16 cellular contexts compared by ENCODE assay signal in genomic region chrX:68883800-68884199, GRCh38. TPM values are rescaled to one million over a fixed set of nuclear protein-coding genes. Genes with fewer than 3 reads are reported as not detected.
A peak's percentile ranks its signal among the peaks of the same experiment; 100 is the strongest.
DNase-seq lines count a peak whose midpoint lies in the region; ATAC-seq and TF ChIP-seq lines count a peak whose summit lies in the region.
"Had no signal": no experiment of that assay in that cellular context is flagged by ENCODE, and none has a peak within 500 bp of the region (broad histone marks: within the 10 kb centered on the region; RNA-seq: fewer than 3 reads in every experiment).

No MANE protein-coding gene starts in this region.

- POLR2A ChIA-PET in IMR-90 (lab: Charles Lee; ENCODE audit: unreplicated experiment), result no interaction called here
- POLR2A ChIA-PET in T-cell (lab: Charles Lee), result no interaction called here

- H3K4me3 ChIP-seq in IMR-90 (ENCODE audit: insufficient read depth, low read depth, low read length), result no peak overlapping the region
- H3K4me3 ChIP-seq in neuronal stem cell (ENCODE audit: low read length in 2 of 2), result no peak overlapping the region
- no peak overlapping the region for H3K4me3 ChIP-seq in gastrocnemius medialis
- H3K4me3 ChIP-seq: A549, GM23338 had no signal

- H3K27ac ChIP-seq in IMR-90 (ENCODE audit: insufficient read depth, low read length), result no peak overlapping the region
- no peak overlapping the region for H3K27ac ChIP-seq in neuronal stem cell (replicated peaks; ENCODE audit: low read length)
- no peak overlapping the region for H3K27ac ChIP-seq in gastrocnemius medialis
- H3K27ac ChIP-seq: 22Rv1, A549, C4-2B had no signal

- no peak overlapping the region for H4K8ac ChIP-seq in IMR-90 (ENCODE audit: low read depth in 2 of 2, low read length in 2 of 2)
- no peak overlapping the region for H4K8ac ChIP-seq in neuronal stem cell (ENCODE audit: low read depth, low read length)

- H3K27me3 ChIP-seq in IMR-90 (ENCODE audit: control insufficient read depth, insufficient read depth, low read length) (peaks cover 72% of the 10 kb centered on the region), neuronal stem cell (ENCODE audit: control insufficient read depth in 3 of 3, insufficient read depth in 3 of 3, low read depth in 1 of 3, low read length in 3 of 3) (peaks cover 0 to 41% (median 0%) of the 10 kb centered on the region in 3 experiments), gastrocnemius medialis (peaks cover 0 to 3% (median 0%) of the 10 kb centered on the region in 3 donors)

- TF ChIP-seq CTCF in Calu3 (IDR thresholded peaks at IDR 0.05; ENCODE audit: unreplicated experiment) (no peak), IMR-90 (conservative IDR thresholded peaks at IDR 0.05; ENCODE audit: low read depth, low read length) (no peak), gastrocnemius medialis (IDR thresholded peaks at IDR 0.05 in 4 of 5, conservative IDR thresholded peaks at IDR 0.05 in 1 of 5) (no peak)

- H3K14ac ChIP-seq in IMR-90 (replicated peaks; ENCODE audit: low read depth, low read length), result no peak overlapping the region
- H3K14ac ChIP-seq in neuronal stem cell (ENCODE audit: low read length), result no peak overlapping the region

- H3K4ac ChIP-seq in IMR-90 (ENCODE audit: low read depth, low read length), result no peak overlapping the region
- H3K4ac ChIP-seq in neuronal stem cell (ENCODE audit: low read length), result no peak overlapping the region

- no peak overlapping the region for H3K56ac ChIP-seq in IMR-90 (ENCODE audit: extremely low read depth, insufficient read depth, low read length)

- no peaks in the 10 kb centered on the region; the same call in 1 of the 2 replicates for H4K20me1 ChIP-seq in IMR-90 (ENCODE audit: insufficient read depth, low read length)

- no peak for TF ChIP-seq RAD21 in IMR-90 (IDR thresholded peaks at IDR 0.05; ENCODE audit: low read length)

- peak overlapping the region; percentile 76 for H2AK9ac ChIP-seq in IMR-90 (replicated peaks; ENCODE audit: low read depth, low read length, poor library complexity)

- in situ Hi-C loops in IMR-90 (cut with MboI; ENCODE audit: low sequenced_read_pairs), result no loop called here
- in situ Hi-C loops in gastrocnemius medialis (cut with MboI; ENCODE audit: low sequenced_read_pairs in 4 of 4), result no loop called here

- H3K36me3 Mint-ChIP-seq in Calu3 (ENCODE audit: insufficient read depth, unreplicated experiment) (no peaks in the 10 kb centered on the region), T-cell (no peaks in the 10 kb centered on the region)

- H4K91ac ChIP-seq in IMR-90 (ENCODE audit: insufficient read depth, low read depth, low read length) (no peak overlapping the region), neuronal stem cell (ENCODE audit: low read depth, low read length, poor library complexity) (no peak overlapping the region)

- no peak overlapping the region for H3K27ac Mint-ChIP-seq in Calu3 (ENCODE audit: unreplicated experiment)
- no peak overlapping the region for H3K27ac Mint-ChIP-seq in T-cell
- H3K27ac Mint-ChIP-seq: CD4-positive, alpha-beta T cell; GM23338; HFFc6 had no signal

- H2BK120ac ChIP-seq in IMR-90 (ENCODE audit: low read depth, low read length) (no peak overlapping the region), neuronal stem cell (ENCODE audit: low read depth, low read length) (no peak overlapping the region)

- dilution Hi-C loops in IMR-90 (cut with HindIII; ENCODE audit: low sequenced_read_pairs, unreplicated experiment), result no loop called here

- ATAC-seq in IMR-90 (ENCODE audit: low read depth), result no peak
- no peak for ATAC-seq in gastrocnemius medialis
- ATAC-seq in T-cell (replicated peaks in 1 of 4), result no peak
- ATAC-seq: A549, GM23338 had no signal

- peak overlapping the region; percentile 88 for H2BK12ac ChIP-seq in neuronal stem cell (ENCODE audit: low read length)

- no peak overlapping the region for H2BK15ac ChIP-seq in IMR-90 (ENCODE audit: low read depth, low read length)
- no peak overlapping the region for H2BK15ac ChIP-seq in neuronal stem cell (ENCODE audit: low read length)

- DNase-seq in Calu3 (peak; percentile 18), IMR-90 (no peak), left kidney (ENCODE audit: low read depth, low spot score) (peak; percentile 66), neuronal stem cell (ENCODE audit: low spot score) (no peak), KG1 (lab: John Stamatoyannopoulos, UW) (no peak), gastrocnemius medialis (no peak), amygdala (lab: John Stamatoyannopoulos, UW) (no peak), T-cell (no peak)
- DNase-seq: AML-193; CD4-positive, alpha-beta T cell; HCEC 1CT; HFFc6 had no signal

- H3K9me3 ChIP-seq in IMR-90 (ENCODE audit: control insufficient read depth, insufficient read depth, low read length) (peaks cover 3% of the 10 kb centered on the region; the same call in 1 of the 2 replicates), neuronal stem cell (replicated peaks in 1 of 2; ENCODE audit: control insufficient read depth in 2 of 2, insufficient read depth in 1 of 2, low read depth in 1 of 2, low read length in 2 of 2) (no peaks in the 10 kb centered on the region), gastrocnemius medialis (no peaks in the 10 kb centered on the region)
- H3K9me3 ChIP-seq: A549 had no signal

- H3K9ac ChIP-seq in IMR-90 (ENCODE audit: low read depth, low read length) (no peak overlapping the region), neuronal stem cell (ENCODE audit: low read depth, low read length, poor library complexity) (no peak overlapping the region)

- H2AK5ac ChIP-seq in IMR-90 (ENCODE audit: low read depth, low read length) (no peak overlapping the region), neuronal stem cell (ENCODE audit: low read depth, low read length) (no peak overlapping the region)

- no peaks in the 10 kb centered on the region for H3K9me1 ChIP-seq in IMR-90 (ENCODE audit: insufficient read depth, low read length)

- intact Hi-C loops in Calu3 (cut with micrococcal nuclease; ENCODE audit: unreplicated experiment) (no loop called here), IMR-90 (cut with micrococcal nuclease) (no loop called here), gastrocnemius medialis (cut with DNase I; ENCODE audit: low total_unique reads) (no loop called here)

- CTCF ChIA-PET in Calu3 (lab: Charles Lee) (no interaction called here), IMR-90 (lab: Yijun Ruan, JAX) (no interaction called here), T-cell (lab: Charles Lee) (no interaction called here)

- H2BK20ac ChIP-seq in IMR-90 (ENCODE audit: low read depth, low read length), result no peak overlapping the region

- H3K4me1 ChIP-seq in IMR-90 (ENCODE audit: control insufficient read depth, insufficient read depth, low read length), result no peaks in the 10 kb centered on the region
- H3K4me1 ChIP-seq in neuronal stem cell (ENCODE audit: control insufficient read depth in 2 of 2, insufficient read depth in 1 of 2, low read depth in 1 of 2, low read length in 2 of 2), result peaks cover 10 to 30% of the 10 kb centered on the region in 2 donors
- no peaks in the 10 kb centered on the region for H3K4me1 ChIP-seq in gastrocnemius medialis
- H3K4me1 ChIP-seq: A549 had no signal

- H3K4me1 Mint-ChIP-seq in Calu3 (ENCODE audit: low read depth, unreplicated experiment) (peaks cover 8% of the 10 kb centered on the region), T-cell (no peaks in the 10 kb centered on the region)

- no peak overlapping the region for H3K4me3 Mint-ChIP-seq in Calu3 (ENCODE audit: low read depth, unreplicated experiment)
- no peak overlapping the region for H3K4me3 Mint-ChIP-seq in T-cell
- H3K4me3 Mint-ChIP-seq: CD4-positive, alpha-beta T cell; GM23338; HFFc6 had no signal

- no peaks in the 10 kb centered on the region for H3K9me3 Mint-ChIP-seq in Calu3 (ENCODE audit: low read depth, unreplicated experiment)
- no peaks in the 10 kb centered on the region for H3K9me3 Mint-ChIP-seq in T-cell
- H3K9me3 Mint-ChIP-seq: CD4-positive, alpha-beta T cell; GM23338; HFFc6 had no signal

- peaks cover 12% of the 10 kb centered on the region for H3K27me3 Mint-ChIP-seq in Calu3 (ENCODE audit: unreplicated experiment)
- peaks cover 0 to 1% of the 10 kb centered on the region in 2 donors for H3K27me3 Mint-ChIP-seq in T-cell
- H3K27me3 Mint-ChIP-seq: CD4-positive, alpha-beta T cell had no signal

- no peak overlapping the region for H2AFZ ChIP-seq in IMR-90 (replicated peaks; ENCODE audit: low read length, poor library complexity)
- no peak overlapping the region for H2AFZ ChIP-seq in neuronal stem cell (ENCODE audit: low read length)
- H2AFZ ChIP-seq: GM23338 had no signal

- H3K23ac ChIP-seq in IMR-90 (ENCODE audit: low read depth, low read length) (no peak overlapping the region), neuronal stem cell (ENCODE audit: low read depth, low read length, poor library complexity) (no peak overlapping the region)

- TF ChIP-seq POLR2A in IMR-90 (IDR thresholded peaks at IDR 0.05; ENCODE audit: low read depth, low read length) (no peak), gastrocnemius medialis (IDR thresholded peaks at IDR 0.05) (no peak)

- WGBS in IMR-90 (ENCODE audit: extremely low coverage in 2 of 2, insufficient read length in 1 of 2), 2 experiments, result no CpG with 5 or more reads among the region's 2 CpGs
- WGBS in neuronal stem cell (ENCODE audit: extremely low coverage in 2 of 2, insufficient read length in 2 of 2, insufficient replicate concordance in 1 of 2), 2 donors, result no CpG with 5 or more reads among the region's 2 CpGs

- H3K36me3 ChIP-seq in IMR-90 (ENCODE audit: control insufficient read depth, insufficient read depth, low read length) (no peaks in the 10 kb centered on the region), neuronal stem cell (replicated peaks in 1 of 2; ENCODE audit: control insufficient read depth in 2 of 2, insufficient read depth in 2 of 2, low read length in 2 of 2) (no peaks in the 10 kb centered on the region), gastrocnemius medialis (no peaks in the 10 kb centered on the region)

- no peak overlapping the region for H3K18ac ChIP-seq in IMR-90 (ENCODE audit: low read depth, low read length)
- H3K18ac ChIP-seq in neuronal stem cell (ENCODE audit: low read length), result no peak overlapping the region

- H3K79me1 ChIP-seq in IMR-90 (ENCODE audit: low read depth in 1 of 2, low read length in 2 of 2), result no peaks in the 10 kb centered on the region
- H3K79me1 ChIP-seq in neuronal stem cell (ENCODE audit: low read depth, low read length), result no peaks in the 10 kb centered on the region

- H4K5ac ChIP-seq in IMR-90 (ENCODE audit: low read depth, low read length), result no peak overlapping the region

- BruUV-seq in Calu3 (replicated peaks; lab: Mats Ljungman, UMichigan), result no TSS peak
- BruUV-seq in IMR-90 (replicated peaks; lab: Mats Ljungman, UMichigan), result no TSS peak

- H2BK5ac ChIP-seq in IMR-90 (ENCODE audit: low read depth, low read length, poor library complexity, severe bottlenecking), result no peak overlapping the region
- no peak overlapping the region for H2BK5ac ChIP-seq in neuronal stem cell (ENCODE audit: low read length)

- no peak overlapping the region for H3K4me2 ChIP-seq in IMR-90 (ENCODE audit: low read depth, low read length)
- no peak overlapping the region for H3K4me2 ChIP-seq in neuronal stem cell (ENCODE audit: insufficient read depth, low read length, poor library complexity, severe bottlenecking)
- H3K4me2 ChIP-seq: A549, GM23338 had no signal

RNA-seq across cellular contexts. Expression of gene EFNB1, which starts 55.0 kb away (rescaled TPM):
- total RNA-seq in Calu3 (2022), result 12.6 and 20.7 TPM in 2 replicates
- total RNA-seq in IMR-90 (2012; rRNA removed), result 17.8 and 17.9 TPM in 2 replicates
- 26.8 and 28.9 TPM in 2 replicates for polyA plus RNA-seq in IMR-90 (2012; rRNA removed)
- polyA plus RNA-seq in IMR-90 (2012; cell fraction: cytosol; rRNA removed), result 21.0 and 40.2 TPM in 2 replicates
- 20.1 and 22.0 TPM in 2 replicates for polyA plus RNA-seq in IMR-90 (2012; cell fraction: nucleus; rRNA removed; ENCODE audit: low replicate concordance)
- polyA plus RNA-seq in neuronal stem cell (2013, experiment 1 of 2), result 111 TPM
- polyA plus RNA-seq in neuronal stem cell (2013, experiment 2 of 2), result 111 TPM
- total RNA-seq in gastrocnemius medialis, result 10 to 100 TPM in 3 of 4 donors, 1 to 10 TPM in 1; 8.8 to 15.7 (median 13.0) TPM
- 1 to 10 TPM; 3.9 to 7.8 (median 7.4) TPM for total RNA-seq in T-cell

Comparison
In these comparisons a context has a peak if more than half of its experiments do, and no peak if none do; other contexts are left out.
1. DNase-seq: peak in Calu3 (single experiment) and left kidney (single experiment); none in IMR-90 (single experiment), neuronal stem cell (single experiment), KG1 (single experiment), gastrocnemius medialis (0 of 2), amygdala (0 of 56) and T-cell (0 of 34).